In genomic region chr3:88954853-88955252, GRCh38 we compare ENCODE assay signal across 31 cellular contexts.
"Had no signal": no experiment of that assay in that cellular context is flagged by ENCODE, and none has a peak within 500 bp of the region (broad histone marks: within the 10 kb centered on the region; RNA-seq: fewer than 3 reads in every experiment).

No MANE protein-coding gene starts in this region.

- DNase-seq: activated B cell treated with CpG ODN at 0.5 μM for 24 hours; activated CD4-positive, alpha-beta memory T cell treated with anti-CD3 and anti-CD28 coated beads for 36 hours; activated CD4-positive, alpha-beta T cell treated with anti-CD3 and anti-CD28 coated beads for 4 hours; activated CD4-positive, alpha-beta T cell treated with anti-CD3 and anti-CD28 coated beads, Interleukin-2, amount 10 ng/mL, durations not matched to agents 24 days and 14 days; activated CD4-positive, alpha-beta T cell treated with anti-CD3 and anti-CD28 coated beads, Interleukin-2, amount 50 U/mL, for 1 hour; activated CD4-positive, alpha-beta T cell treated with anti-CD3 and anti-CD28 coated beads, Interleukin-2, amount 50 U/mL, for 4 hours; activated CD4-positive, CD25-positive, alpha-beta regulatory T cell treated with anti-CD3 and anti-CD28 coated beads, Interleukin-2, amount 50 U/mL, for 72 hours; activated CD8-positive, alpha-beta memory T cell treated with anti-CD3 and anti-CD28 coated beads, Interleukin-2, amount 50 U/mL, for 4 hours; activated CD8-positive, alpha-beta T cell treated with anti-CD3 and anti-CD28 coated beads for 36 hours; activated effector memory CD4-positive, alpha-beta T cell treated with anti-CD3 and anti-CD28 coated beads, Interleukin-2, amount 50 U/mL, for 16 hours; activated gamma-delta T cell treated with Interleukin-2 at 50 U/mL for 16 hours; activated naive CD4-positive, alpha-beta T cell; activated naive CD4-positive, alpha-beta T cell treated with anti-CD3 and anti-CD28 coated beads for 36 hours; activated naive CD4-positive, alpha-beta T cell treated with anti-CD3 and anti-CD28 coated beads, Interleukin-2, amount 50 U/mL, for 16 hours; activated naive CD8-positive, alpha-beta T cell treated with anti-CD3 and anti-CD28 coated beads for 36 hours; activated T-cell treated with anti-CD3 and anti-CD28 coated beads for 4 hours; activated T-cell treated with anti-CD3 and anti-CD28 coated beads, Interleukin-2, amount 50 U/mL, for 1 hour; activated T-cell treated with anti-CD3 and anti-CD28 coated beads, Interleukin-2, amount 50 U/mL, for 4 hours; activated T-cell treated with anti-CD3 and anti-CD28 coated beads, Interleukin-2, amount 50 U/mL, for 72 hours; adrenal gland; amniotic stem cell; aorta; body of pancreas; brain microvascular endothelial cell; central memory CD4-positive, alpha-beta T cell; T-helper 2 cell; T-helper 9 cell had no signal

- H3K27me3 ChIP-seq: adrenal gland, body of pancreas, brain microvascular endothelial cell, breast epithelium had no signal

- H3K4me3 ChIP-seq: adrenal gland, body of pancreas, breast epithelium had no signal

- H3K4me1 ChIP-seq: adrenal gland, body of pancreas, breast epithelium had no signal

- H3K27ac ChIP-seq: adrenal gland, body of pancreas, brain microvascular endothelial cell, breast epithelium, VCaP had no signal

- H3K36me3 ChIP-seq: adrenal gland, brain microvascular endothelial cell, breast epithelium had no signal

- ATAC-seq: activated CD8-positive, alpha-beta T cell treated with anti-CD3 and anti-CD28 coated beads for 36 hours; activated naive CD4-positive, alpha-beta T cell treated with anti-CD3 and anti-CD28 coated beads, Interleukin-2, amount 50 U/mL, for 72 hours; activated T-cell treated with anti-CD3 and anti-CD28 coated beads, Interleukin-2, amount 50 U/mL, for 4 hours; activated T-cell treated with anti-CD3 and anti-CD28 coated beads, Interleukin-2, amount 50 U/mL, for 72 hours; activated T-helper 17 cell treated with anti-CD3 and anti-CD28 coated beads, Interleukin-2, amount 50 U/mL, for 72 hours; body of pancreas had no signal

- H3K9me3 ChIP-seq: adrenal gland, body of pancreas, breast epithelium had no signal
